ENCODE assay signal across 2 cellular contexts in the genomic region with DNA sequence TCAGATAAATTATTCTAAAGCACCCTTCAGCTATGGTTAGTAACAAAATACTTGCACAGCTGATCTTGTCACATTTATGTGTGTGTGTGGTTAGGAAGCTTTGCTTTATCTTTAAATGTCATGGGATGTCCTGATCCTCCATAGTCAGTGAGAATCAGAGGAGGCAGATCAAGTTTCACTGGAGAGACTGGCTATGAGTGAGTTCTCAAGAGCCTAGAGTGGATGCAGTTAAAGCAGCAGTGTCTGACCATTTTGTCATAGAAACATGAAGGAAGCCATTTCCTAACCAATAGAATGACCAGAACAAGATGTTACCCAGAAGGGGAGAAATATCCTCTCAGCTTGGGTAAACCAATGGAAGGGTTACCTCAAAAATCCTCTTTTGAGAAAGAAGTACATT.
TF ChIP-seq lines count a peak whose summit lies in the region.

No MANE protein-coding gene starts in this region.

TF ChIP-seq in IMR-90, 13 proteins besides CTCF, POLR2A, EP300 and RAD21 (continued from another document):
- TF ChIP-seq CHD1 (IDR thresholded peaks at IDR 0.05; ENCODE audit: low read depth, low read length) = no peak
- TF ChIP-seq MXI1 (IDR thresholded peaks at IDR 0.05; ENCODE audit: borderline replicate concordance, low read depth, low read length) = no peak
- TF ChIP-seq SMC3 (IDR thresholded peaks at IDR 0.05; ENCODE audit: low read depth, low read length) = no peak
- no peak for TF ChIP-seq CEBPB (IDR thresholded peaks at IDR 0.05; ENCODE audit: low read depth, low read length)
- no peak for TF ChIP-seq FOS (IDR thresholded peaks at IDR 0.05; ENCODE audit: low read depth, low read length)
- TF ChIP-seq, protein P1, sequence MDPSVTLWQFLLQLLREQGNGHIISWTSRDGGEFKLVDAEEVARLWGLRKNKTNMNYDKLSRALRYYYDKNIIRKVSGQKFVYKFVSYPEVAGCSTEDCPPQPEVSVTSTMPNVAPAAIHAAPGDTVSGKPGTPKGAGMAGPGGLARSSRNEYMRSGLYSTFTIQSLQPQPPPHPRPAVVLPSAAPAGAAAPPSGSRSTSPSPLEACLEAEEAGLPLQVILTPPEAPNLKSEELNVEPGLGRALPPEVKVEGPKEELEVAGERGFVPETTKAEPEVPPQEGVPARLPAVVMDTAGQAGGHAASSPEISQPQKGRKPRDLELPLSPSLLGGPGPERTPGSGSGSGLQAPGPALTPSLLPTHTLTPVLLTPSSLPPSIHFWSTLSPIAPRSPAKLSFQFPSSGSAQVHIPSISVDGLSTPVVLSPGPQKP (IDR thresholded peaks at IDR 0.05; ENCODE audit: borderline replicate concordance, low read depth, low read length) = no peak
- no peak for TF ChIP-seq BHLHE40 (IDR thresholded peaks at IDR 0.05; ENCODE audit: low read depth, low read length)
- TF ChIP-seq MAZ (IDR thresholded peaks at IDR 0.05; ENCODE audit: borderline replicate concordance, low read depth, low read length) = no peak
- TF ChIP-seq MAFK (IDR thresholded peaks at IDR 0.05; ENCODE audit: low read depth, low read length) = no peak

TF ChIP-seq in WTC11, 78 proteins besides CTCF, POLR2A, EP300 and RAD21 (continued from another document):
- TF ChIP-seq, protein P2, sequence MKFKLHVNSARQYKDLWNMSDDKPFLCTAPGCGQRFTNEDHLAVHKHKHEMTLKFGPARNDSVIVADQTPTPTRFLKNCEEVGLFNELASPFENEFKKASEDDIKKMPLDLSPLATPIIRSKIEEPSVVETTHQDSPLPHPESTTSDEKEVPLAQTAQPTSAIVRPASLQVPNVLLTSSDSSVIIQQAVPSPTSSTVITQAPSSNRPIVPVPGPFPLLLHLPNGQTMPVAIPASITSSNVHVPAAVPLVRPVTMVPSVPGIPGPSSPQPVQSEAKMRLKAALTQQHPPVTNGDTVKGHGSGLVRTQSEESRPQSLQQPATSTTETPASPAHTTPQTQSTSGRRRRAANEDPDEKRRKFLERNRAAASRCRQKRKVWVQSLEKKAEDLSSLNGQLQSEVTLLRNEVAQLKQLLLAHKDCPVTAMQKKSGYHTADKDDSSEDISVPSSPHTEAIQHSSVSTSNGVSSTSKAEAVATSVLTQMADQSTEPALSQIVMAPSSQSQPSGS (CRISPR knock-in tag; IDR thresholded peaks at IDR 0.05; ENCODE audit: borderline replicate concordance, low read depth) = no peak
TF ChIP-seq in WTC11: peak in this region for 0.
